16 cellular contexts compared by ENCODE assay signal in the genomic region with DNA sequence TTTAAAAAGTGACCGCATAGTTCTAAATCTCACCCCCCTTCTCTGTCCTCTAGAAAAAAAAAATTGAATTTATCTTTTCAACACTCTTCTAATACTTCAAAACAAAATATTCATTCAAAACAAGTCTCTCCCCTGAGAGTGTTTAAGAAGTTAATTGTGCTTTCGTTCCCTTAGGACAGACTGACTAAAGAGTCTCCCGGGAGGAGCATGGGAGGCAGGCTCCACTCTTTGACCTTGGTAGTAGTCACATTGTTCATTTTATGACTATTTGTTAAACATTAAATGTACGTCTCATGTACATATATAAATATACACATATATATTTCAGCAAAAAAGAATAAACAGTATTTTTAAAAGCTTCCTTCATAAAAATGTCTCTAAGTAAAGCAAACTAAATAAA. TPM values are rescaled to one million over a fixed set of nuclear protein-coding genes. Genes with fewer than 3 reads are reported as not detected.
DNase-seq lines count a peak whose midpoint lies in the region; ATAC-seq and TF ChIP-seq lines count a peak whose summit lies in the region.
"Had no signal": no experiment of that assay in that cellular context is flagged by ENCODE, and none has a peak within 500 bp of the region (broad histone marks: within the 10 kb centered on the region; RNA-seq: fewer than 3 reads in every experiment).

No MANE protein-coding gene starts in this region.

- H3K36me3 ChIP-seq in PC-3 (ENCODE audit: low read depth, low read length) = no peaks in the 10 kb centered on the region; the same call in 1 of the 2 replicates
- peaks cover 3% of the 10 kb centered on the region for H3K36me3 ChIP-seq in breast epithelium

- no peak for DNase-seq in activated CD4-positive, alpha-beta T cell treated with anti-CD3 and anti-CD28 coated beads for 36 hours
- no peak for DNase-seq in activated CD4-positive, alpha-beta T cell treated with anti-CD3 and anti-CD28 coated beads, Interleukin-2, amount 50 U/mL, for 1 hour
- DNase-seq in PC-3 (no peak), left colon (peak in 1 of 2 donors; percentile 21), breast epithelium (ENCODE audit: low spot score in 2 of 2) (no peak), NCI-H446 treated with DMSO at 0.1 percent for 48 hours (lab: John Stamatoyannopoulos, UW) (no peak)
- DNase-seq: C1 segment of cervical spinal cord, Caco-2, EL, NCI-H2029, NCI-H524, SHP77 had no signal

- no peaks in the 10 kb centered on the region for H4K20me1 ChIP-seq in PC-3 (ENCODE audit: low read length)

- H3K4me1 ChIP-seq in PC-3 (ENCODE audit: insufficient read depth, low read length) (no peaks in the 10 kb centered on the region), breast epithelium (no peaks in the 10 kb centered on the region)

- no peak overlapping the region for H3K27ac ChIP-seq in PC-3 (ENCODE audit: low read length)
- no peak overlapping the region for H3K27ac ChIP-seq in breast epithelium
- H3K27ac ChIP-seq: A549, HL-60 had no signal

- no peak for TF ChIP-seq CTCF in PC-3 (conservative IDR thresholded peaks at IDR 0.05; ENCODE audit: low read depth, low read length)
- TF ChIP-seq CTCF in breast epithelium (IDR thresholded peaks at IDR 0.05) = no peak

- peak overlapping the region; percentile 58 for H3K27ac Mint-ChIP-seq in activated CD4-positive, alpha-beta T cell treated with anti-CD3 and anti-CD28 coated beads for 36 hours

- H3K9me3 Mint-ChIP-seq in activated CD4-positive, alpha-beta T cell treated with anti-CD3 and anti-CD28 coated beads for 36 hours (ENCODE audit: low read depth) = no peaks in the 10 kb centered on the region

- intact Hi-C loops in activated CD4-positive, alpha-beta T cell treated with anti-CD3 and anti-CD28 coated beads for 36 hours (cut with DNase I, micrococcal nuclease) = no loop called here
- intact Hi-C loops in PC-3 (cut with micrococcal nuclease) = no loop called here
- intact Hi-C loops in left colon (cut with DNase I, micrococcal nuclease) = loop anchor here in 1 of 2 donors (10.0 kb wide), 1 partner anchor 221 kb away; no protein-coding TSS in a partner anchor
- intact Hi-C loops in breast epithelium (cut with DNase I; ENCODE audit: low total_unique reads) = no loop called here

- no peak overlapping the region for H3K4me2 ChIP-seq in PC-3 (ENCODE audit: low read length)
- H3K4me2 ChIP-seq: A549 had no signal

- H3K27me3 ChIP-seq in PC-3 (ENCODE audit: low read length) (no peaks in the 10 kb centered on the region), breast epithelium (no peaks in the 10 kb centered on the region)

- no TSS peak for BruUV-seq in PC-3 (replicated peaks; lab: Mats Ljungman, UMichigan)

- H3K9me3 ChIP-seq in PC-3 (ENCODE audit: low read length) (no peaks in the 10 kb centered on the region), breast epithelium (no peaks in the 10 kb centered on the region)
- H3K9me3 ChIP-seq: A549 had no signal

- ATAC-seq in activated CD4-positive, alpha-beta T cell treated with anti-CD3 and anti-CD28 coated beads for 36 hours = no peak
- ATAC-seq in PC-3 = peak; percentile 37; the same call in 1 of the 2 replicates
- ATAC-seq in left colon = peak; percentile 92
- no peak for ATAC-seq in GM18907 (IDR thresholded peaks at IDR 0.05; ENCODE audit: unreplicated experiment)
- ATAC-seq: A549, SK-N-SH treated with all-trans-retinoic acid at 6 μM for 48 hours had no signal

- no peaks in the 10 kb centered on the region for H3K27me3 Mint-ChIP-seq in activated CD4-positive, alpha-beta T cell treated with anti-CD3 and anti-CD28 coated beads for 36 hours

- no peak overlapping the region for H3K9ac ChIP-seq in PC-3 (ENCODE audit: low read length)

- peaks cover 20% of the 10 kb centered on the region for H3K36me3 Mint-ChIP-seq in activated CD4-positive, alpha-beta T cell treated with anti-CD3 and anti-CD28 coated beads for 36 hours (ENCODE audit: low read depth)

- no peaks in the 10 kb centered on the region for H3F3A ChIP-seq in PC-3 (ENCODE audit: low read length, unreplicated experiment)

- no peaks in the 10 kb centered on the region for H3K9me2 ChIP-seq in PC-3 (replicated peaks; ENCODE audit: low read length)

- CTCF ChIA-PET in activated CD4-positive, alpha-beta T cell treated with anti-CD3 and anti-CD28 coated beads for 36 hours (lab: Charles Lee) = interaction anchor here (1.0 to 2.2 kb wide), 4 partner anchors 9 to 218 kb away, joined by 3 to 8 read pairs (median 5); no protein-coding TSS in a partner anchor
- CTCF ChIA-PET in PC-3 (lab: Charles Lee) = no interaction called here

- H3K4me1 Mint-ChIP-seq in activated CD4-positive, alpha-beta T cell treated with anti-CD3 and anti-CD28 coated beads for 36 hours = peaks cover 39% of the 10 kb centered on the region

- no peak for TF ChIP-seq POLR2A in breast epithelium (IDR thresholded peaks at IDR 0.05)

- no peak overlapping the region for H2AFZ ChIP-seq in PC-3 (ENCODE audit: low read length)

- H3K4me3 ChIP-seq in PC-3 (ENCODE audit: low read length) (no peak overlapping the region), breast epithelium (no peak overlapping the region)
- H3K4me3 ChIP-seq: A549 had no signal

- H3K79me2 ChIP-seq in PC-3 (ENCODE audit: low read length) = no peaks in the 10 kb centered on the region

- no peak overlapping the region for H3K4me3 Mint-ChIP-seq in activated CD4-positive, alpha-beta T cell treated with anti-CD3 and anti-CD28 coated beads for 36 hours

- POLR2A ChIA-PET in activated CD4-positive, alpha-beta T cell treated with anti-CD3 and anti-CD28 coated beads for 36 hours (lab: Charles Lee) = no interaction called here
- POLR2A ChIA-PET in PC-3 (lab: Charles Lee; ENCODE audit: unreplicated experiment) = no interaction called here

RNA-seq across cellular contexts. Expression of a gene that starts 35.3 kb away (rescaled TPM):
- total RNA-seq in activated CD4-positive, alpha-beta T cell treated with anti-CD3 and anti-CD28 coated beads for 36 hours = 100 to 1,000 TPM; 158 to 165 TPM
- total RNA-seq in PC-3 (2014; rRNA removed) (0.06 and 0.33 TPM in 2 replicates), left colon (1 to 10 TPM; 2.3 to 4.5 TPM), breast epithelium (1 to 10 TPM; 3.9 to 4.5 (median 4.1) TPM)

Comparison
In these comparisons a context has a peak if more than half of its experiments do, and no peak if none do; other contexts are left out.
1. ATAC-seq: peak in PC-3 (single experiment) and left colon (single experiment); none in activated CD4-positive, alpha-beta T cell treated with anti-CD3 and anti-CD28 coated beads for 36 hours (single experiment) and GM18907 (single experiment).
2. RNA of a gene that starts 35.3 kb away (total RNA-seq): 158 to 165 TPM in activated CD4-positive, alpha-beta T cell treated with anti-CD3 and anti-CD28 coated beads for 36 hours; 2.3 to 4.5 TPM in left colon, 3.9 to 4.5 TPM in breast epithelium and 0.06 to 0.33 TPM in PC-3; every median in the first group is over 10 times any median in the second.